ENCODE assay signal across 1 cellular context in the genomic region with DNA sequence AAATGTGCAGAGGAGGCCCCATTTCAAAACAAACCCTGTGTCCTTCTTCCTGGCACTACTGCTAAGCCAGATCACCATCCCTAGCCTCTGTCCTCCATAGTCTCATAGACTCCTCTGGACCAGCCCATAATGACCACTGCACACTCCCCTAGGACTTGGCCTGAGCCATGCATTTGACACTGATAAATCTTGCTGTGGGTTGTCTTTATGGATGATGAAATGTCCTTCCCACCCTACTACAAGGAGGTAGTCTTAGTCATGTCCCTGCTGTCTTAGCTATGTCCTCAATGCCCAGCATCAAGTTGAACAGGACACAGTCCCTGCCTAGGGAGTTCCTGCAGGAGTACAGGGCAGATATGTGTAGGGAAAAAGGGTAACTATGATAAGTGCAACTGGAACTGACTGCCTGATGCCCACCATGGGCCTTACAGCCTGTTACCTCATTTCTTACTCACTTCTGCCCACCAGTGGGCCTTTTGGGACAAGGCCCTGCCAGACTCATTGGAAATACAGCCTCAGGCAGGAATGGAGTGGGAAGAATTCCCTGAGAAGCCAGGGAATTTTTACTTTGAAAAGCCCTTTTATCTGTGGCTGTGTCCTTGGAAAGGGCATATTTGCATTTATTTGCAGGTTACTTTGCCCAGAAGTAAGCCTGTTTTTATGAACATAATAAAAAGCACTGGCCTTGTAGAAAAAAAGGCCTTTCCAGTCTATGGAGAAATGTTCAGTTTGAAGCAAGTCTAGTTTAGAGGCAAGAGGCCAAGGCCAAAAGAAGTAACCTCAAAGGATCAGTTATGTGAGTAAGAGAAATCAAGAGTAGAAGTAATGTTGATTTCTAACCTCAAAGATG.
TF ChIP-seq lines count a peak whose summit lies in the region.

No MANE protein-coding gene starts in this region.

TF ChIP-seq in liver, 16 proteins besides CTCF, POLR2A, EP300 and RAD21 (continued from another document):
- TF ChIP-seq, protein P1, sequence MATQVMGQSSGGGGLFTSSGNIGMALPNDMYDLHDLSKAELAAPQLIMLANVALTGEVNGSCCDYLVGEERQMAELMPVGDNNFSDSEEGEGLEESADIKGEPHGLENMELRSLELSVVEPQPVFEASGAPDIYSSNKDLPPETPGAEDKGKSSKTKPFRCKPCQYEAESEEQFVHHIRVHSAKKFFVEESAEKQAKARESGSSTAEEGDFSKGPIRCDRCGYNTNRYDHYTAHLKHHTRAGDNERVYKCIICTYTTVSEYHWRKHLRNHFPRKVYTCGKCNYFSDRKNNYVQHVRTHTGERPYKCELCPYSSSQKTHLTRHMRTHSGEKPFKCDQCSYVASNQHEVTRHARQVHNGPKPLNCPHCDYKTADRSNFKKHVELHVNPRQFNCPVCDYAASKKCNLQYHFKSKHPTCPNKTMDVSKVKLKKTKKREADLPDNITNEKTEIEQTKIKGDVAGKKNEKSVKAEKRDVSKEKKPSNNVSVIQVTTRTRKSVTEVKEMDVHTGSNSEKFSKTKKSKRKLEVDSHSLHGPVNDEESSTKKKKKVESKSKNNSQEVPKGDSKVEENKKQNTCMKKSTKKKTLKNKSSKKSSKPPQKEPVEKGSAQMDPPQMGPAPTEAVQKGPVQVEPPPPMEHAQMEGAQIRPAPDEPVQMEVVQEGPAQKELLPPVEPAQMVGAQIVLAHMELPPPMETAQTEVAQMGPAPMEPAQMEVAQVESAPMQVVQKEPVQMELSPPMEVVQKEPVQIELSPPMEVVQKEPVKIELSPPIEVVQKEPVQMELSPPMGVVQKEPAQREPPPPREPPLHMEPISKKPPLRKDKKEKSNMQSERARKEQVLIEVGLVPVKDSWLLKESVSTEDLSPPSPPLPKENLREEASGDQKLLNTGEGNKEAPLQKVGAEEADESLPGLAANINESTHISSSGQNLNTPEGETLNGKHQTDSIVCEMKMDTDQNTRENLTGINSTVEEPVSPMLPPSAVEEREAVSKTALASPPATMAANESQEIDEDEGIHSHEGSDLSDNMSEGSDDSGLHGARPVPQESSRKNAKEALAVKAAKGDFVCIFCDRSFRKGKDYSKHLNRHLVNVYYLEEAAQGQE (IDR thresholded peaks at IDR 0.05): no peak
- TF ChIP-seq GABPA (IDR thresholded peaks at IDR 0.05 in 1 of 2, conservative IDR thresholded peaks at IDR 0.05 in 1 of 2) (no peak), NR2F2 (IDR thresholded peaks at IDR 0.05) (no peak), HNF4G (IDR thresholded peaks at IDR 0.05) (no peak)
